ENCODE assay signal across 22 cellular contexts in the genomic region with DNA sequence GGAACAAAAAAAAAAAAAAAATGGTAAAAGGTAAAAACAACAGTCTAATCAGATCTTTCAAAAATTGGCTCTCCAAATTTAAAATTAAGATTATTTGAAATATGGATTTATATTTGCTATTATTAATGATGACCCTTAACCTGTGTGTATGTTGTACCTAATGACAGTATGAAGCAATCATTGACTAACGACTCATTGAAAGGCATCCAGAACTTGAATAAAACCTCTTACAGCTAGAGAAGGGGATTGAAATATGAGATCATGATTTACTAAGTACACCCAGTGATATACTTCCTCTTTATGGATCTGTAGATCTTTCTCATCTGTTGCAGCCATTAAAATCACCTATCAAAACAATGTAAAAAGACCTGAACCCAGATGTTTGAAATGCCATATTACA.
DNase-seq lines count a peak whose midpoint lies in the region; ATAC-seq and TF ChIP-seq lines count a peak whose summit lies in the region.
"Had no signal": no experiment of that assay in that cellular context is flagged by ENCODE, and none has a peak within 500 bp of the region (broad histone marks: within the 10 kb centered on the region; RNA-seq: fewer than 3 reads in every experiment).

No MANE protein-coding gene starts in this region.

- TF ChIP-seq CTCF in IMR-90 (conservative IDR thresholded peaks at IDR 0.05; ENCODE audit: low read depth, low read length), result no peak

- H4K8ac ChIP-seq in IMR-90 (ENCODE audit: low read depth in 2 of 2, low read length in 2 of 2), result no peak overlapping the region

- H3K36me3 ChIP-seq in IMR-90 (ENCODE audit: control insufficient read depth, insufficient read depth, low read length), result no peaks in the 10 kb centered on the region
- H3K36me3 ChIP-seq: gastroesophageal sphincter, left ventricle myocardium inferior, thyroid gland had no signal

- no peak overlapping the region for H2BK5ac ChIP-seq in IMR-90 (ENCODE audit: low read depth, low read length, poor library complexity, severe bottlenecking)

- H4K20me1 ChIP-seq in IMR-90 (ENCODE audit: insufficient read depth, low read length), result no peaks in the 10 kb centered on the region

- no peak overlapping the region for H3K27ac ChIP-seq in IMR-90 (ENCODE audit: insufficient read depth, low read length)
- H3K27ac ChIP-seq: C4-2B, epithelial cell of prostate, gastroesophageal sphincter, left ventricle myocardium inferior, PC-9, SK-N-MC, thyroid gland had no signal

- H3K4me2 ChIP-seq in IMR-90 (ENCODE audit: low read depth, low read length), result no peak overlapping the region
- H3K4me2 ChIP-seq: PC-9 had no signal

- no peak overlapping the region for H4K91ac ChIP-seq in IMR-90 (ENCODE audit: insufficient read depth, low read depth, low read length)

- no peak overlapping the region for H3K56ac ChIP-seq in IMR-90 (ENCODE audit: extremely low read depth, insufficient read depth, low read length)

- H3K9ac ChIP-seq in IMR-90 (ENCODE audit: low read depth, low read length), result no peak overlapping the region

- no peak overlapping the region for H3K4me3 ChIP-seq in IMR-90 (ENCODE audit: insufficient read depth, low read depth, low read length)
- H3K4me3 ChIP-seq: gastroesophageal sphincter, left ventricle myocardium inferior, PC-9, SK-N-MC, thyroid gland had no signal

- H3K79me1 ChIP-seq in IMR-90 (ENCODE audit: low read depth in 1 of 2, low read length in 2 of 2), result no peaks in the 10 kb centered on the region; a peak in 1 of 4 replicates

- in situ Hi-C loops in IMR-90 (cut with MboI; ENCODE audit: low sequenced_read_pairs), result loop anchor here (25.0 kb wide), 2 partner anchors 389 to 639 kb away; partner anchors contain the start of gene SSBP2

- no peak overlapping the region for H2BK120ac ChIP-seq in IMR-90 (ENCODE audit: low read depth, low read length)

- intact Hi-C loops in IMR-90 (cut with micrococcal nuclease), result no loop called here

- POLR2A ChIA-PET in IMR-90 (lab: Charles Lee; ENCODE audit: unreplicated experiment), result no interaction called here

- no peak for ATAC-seq in IMR-90 (ENCODE audit: low read depth)
- ATAC-seq: activated CD8-positive, alpha-beta memory T cell treated with anti-CD3 and anti-CD28 coated beads, Interleukin-2, amount 10 ng/mL, durations not matched to agents 7 days and 5 days; activated naive CD8-positive, alpha-beta T cell treated with anti-CD3 and anti-CD28 coated beads, Interleukin-2, amount 50 U/mL, for 24 hours; gastroesophageal sphincter had no signal

- no peak overlapping the region for H2AK5ac ChIP-seq in IMR-90 (ENCODE audit: low read depth, low read length)

- no peaks in the 10 kb centered on the region; the same call in 1 of the 2 replicates for H3K4me1 ChIP-seq in IMR-90 (ENCODE audit: control insufficient read depth, insufficient read depth, low read length)
- H3K4me1 ChIP-seq: thyroid gland had no signal

- DNase-seq in NCI-H2107 treated with DMSO at 0.1 percent for 48 hours (lab: John Stamatoyannopoulos, UW; ENCODE audit: unreplicated experiment) (peak; percentile 25), NCI-H2107 (lab: John Stamatoyannopoulos, UW) (no peak), IMR-90 (peak; percentile 26), OCI-M1 (lab: John Stamatoyannopoulos, UW) (peak; percentile 24), kidney glomerular epithelial cell (lab: John Stamatoyannopoulos, UW) (peak; percentile 55), OCI-M2 (lab: John Stamatoyannopoulos, UW; ENCODE audit: unreplicated experiment) (no peak), H4 (ENCODE audit: low spot score) (no peak)
- DNase-seq in activated CD4-positive, alpha-beta T cell treated with anti-CD3 and anti-CD28 coated beads for 1 hour, result no peak
- DNase-seq: activated CD4-positive, alpha-beta T cell treated with anti-CD3 and anti-CD28 coated beads for 4 hours; activated CD8-positive, alpha-beta memory T cell treated with anti-CD3 and anti-CD28 coated beads, Interleukin-2, amount 10 ng/mL, durations not matched to agents 7 days and 5 days; activated naive CD8-positive, alpha-beta T cell treated with anti-CD3 and anti-CD28 coated beads, Interleukin-2, amount 50 U/mL, for 24 hours; GOT3; left ventricle myocardium inferior; retina; stimulated activated CD4-positive, alpha-beta T cell treated with anti-CD3 and anti-CD28 coated beads, Interleukin-12 subunit alpha, Interleukin-12 subunit beta, amount 100 ng/mL, for 4 hours; T-helper 9 cell; thyroid gland had no signal

- no peaks in the 10 kb centered on the region for H3K27me3 ChIP-seq in IMR-90 (ENCODE audit: control insufficient read depth, insufficient read depth, low read length)
- H3K27me3 ChIP-seq: gastroesophageal sphincter, thyroid gland had no signal

- CTCF ChIA-PET in IMR-90 (lab: Yijun Ruan, JAX), result interaction anchor here (0.8 kb wide), 1 partner anchor 689 kb away, joined by 3 read pairs; no protein-coding TSS in a partner anchor

- H3K14ac ChIP-seq in IMR-90 (replicated peaks; ENCODE audit: low read depth, low read length), result no peak overlapping the region

- no peaks in the 10 kb centered on the region for H3K9me3 ChIP-seq in IMR-90 (ENCODE audit: control insufficient read depth, insufficient read depth, low read length)
- H3K9me3 ChIP-seq: gastroesophageal sphincter, left ventricle myocardium inferior, thyroid gland had no signal

- H3K4ac ChIP-seq in IMR-90 (ENCODE audit: low read depth, low read length), result no peak overlapping the region

- no peak overlapping the region for H3K23ac ChIP-seq in IMR-90 (ENCODE audit: low read depth, low read length)

- H2BK15ac ChIP-seq in IMR-90 (ENCODE audit: low read depth, low read length), result no peak overlapping the region

- no peaks in the 10 kb centered on the region for H3K9me1 ChIP-seq in IMR-90 (ENCODE audit: insufficient read depth, low read length)

- dilution Hi-C loops in IMR-90 (cut with HindIII; ENCODE audit: low sequenced_read_pairs, unreplicated experiment), result no loop called here

- BruUV-seq in IMR-90 (replicated peaks; lab: Mats Ljungman, UMichigan), result no TSS peak

- H4K5ac ChIP-seq in IMR-90 (ENCODE audit: low read depth, low read length), result no peak overlapping the region

- TF ChIP-seq RAD21 in IMR-90 (IDR thresholded peaks at IDR 0.05; ENCODE audit: low read length), result no peak

- H3K18ac ChIP-seq in IMR-90 (ENCODE audit: low read depth, low read length), result no peak overlapping the region

- no peak overlapping the region for H2AK9ac ChIP-seq in IMR-90 (replicated peaks; ENCODE audit: low read depth, low read length, poor library complexity)

- WGBS in IMR-90 (ENCODE audit: extremely low coverage in 2 of 2, insufficient read length in 1 of 2), 2 experiments, result no CpG with 5 or more reads among the region's 1 CpG

- H2BK20ac ChIP-seq in IMR-90 (ENCODE audit: low read depth, low read length), result no peak overlapping the region

- TF ChIP-seq POLR2A in IMR-90 (IDR thresholded peaks at IDR 0.05; ENCODE audit: low read depth, low read length), result no peak

- H2AFZ ChIP-seq in IMR-90 (replicated peaks; ENCODE audit: low read length, poor library complexity), result no peak overlapping the region
- H2AFZ ChIP-seq: PC-9 had no signal

TF ChIP-seq in IMR-90, 13 proteins besides CTCF, POLR2A, EP300 and RAD21:
- no peak for TF ChIP-seq MXI1 (IDR thresholded peaks at IDR 0.05; ENCODE audit: borderline replicate concordance, low read depth, low read length)
- TF ChIP-seq MAFK (IDR thresholded peaks at IDR 0.05; ENCODE audit: low read depth, low read length), result no peak
- TF ChIP-seq CEBPB (IDR thresholded peaks at IDR 0.05; ENCODE audit: low read depth, low read length), result peak; percentile 61
- TF ChIP-seq NFE2L2 (IDR thresholded peaks at IDR 0.05; ENCODE audit: low read depth, low read length), result no peak
TF ChIP-seq in IMR-90: peak in this region for 1.

Comparison
In these comparisons a context has a peak if more than half of its experiments do, and no peak if none do; other contexts are left out.
1. DNase-seq: peak in NCI-H2107 treated with DMSO at 0.1 percent for 48 hours (single experiment), IMR-90 (single experiment), OCI-M1 (single experiment) and kidney glomerular epithelial cell (single experiment); none in NCI-H2107 (single experiment), OCI-M2 (single experiment), H4 (single experiment) and activated CD4-positive, alpha-beta T cell treated with anti-CD3 and anti-CD28 coated beads for 1 hour (single experiment).